ENCODE assay signal across 9 cellular contexts in the genomic region with DNA sequence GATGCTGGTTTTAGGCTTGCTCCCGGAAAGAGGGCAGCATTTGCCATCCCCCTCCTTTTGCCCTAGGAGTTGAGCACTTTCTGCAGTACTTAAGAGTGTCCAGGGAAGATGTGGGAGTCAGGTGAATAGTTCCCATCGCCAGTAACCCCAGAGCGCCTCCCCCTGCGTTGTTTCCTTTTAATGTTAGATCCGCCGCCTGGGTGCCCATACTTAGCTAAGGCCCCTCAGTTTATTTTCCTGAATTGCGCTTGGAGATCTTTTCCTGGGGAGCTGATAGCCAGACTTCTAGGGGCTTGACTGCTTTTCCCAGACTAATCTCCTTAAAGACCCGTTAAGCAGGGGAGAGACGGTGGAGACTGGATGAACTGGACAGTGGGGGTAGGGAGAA. TPM values are rescaled to one million over a fixed set of nuclear protein-coding genes. Genes with fewer than 3 reads are reported as not detected.
DNase-seq lines count a peak whose midpoint lies in the region; ATAC-seq, FAIRE-seq and TF ChIP-seq lines count a peak whose summit lies in the region.
"Had no signal": no experiment of that assay in that cellular context is flagged by ENCODE, and none has a peak within 500 bp of the region (broad histone marks: within the 10 kb centered on the region; RNA-seq: fewer than 3 reads in every experiment).

No MANE protein-coding gene starts in this region.

- H3K4me2 ChIP-seq in A549: peak overlapping the region; percentile 77

- 19% methylated on average over 9 of the region's 9 CpGs for WGBS in A549 (ENCODE audit: missing lambda C conversion rate)

- H3K4me3 ChIP-seq in A549 (peak overlapping the region; percentile 53), epithelial cell of esophagus (ENCODE audit: low read length) (peak overlapping the region; percentile 37)

- DNase-seq in A549 (ENCODE audit: low read depth in 1 of 2, low spot score in 1 of 2) (peak; percentile 7 to 24), NCI-H226 (peak; percentile 20), epithelial cell of esophagus (ENCODE audit: low read depth) (no peak), neural crest cell (ENCODE audit: low read depth, low spot score) (no peak), NCI-H1694 treated with DMSO at 0.1 percent for 48 hours (lab: John Stamatoyannopoulos, UW) (no peak), DMS153 (lab: John Stamatoyannopoulos, UW) (no peak)
- no peak for DNase-seq in activated CD8-positive, alpha-beta memory T cell treated with anti-CD3 and anti-CD28 coated beads for 24 hours
- DNase-seq: activated CD4-positive, alpha-beta T cell treated with anti-CD3 and anti-CD28 coated beads, Interleukin-2, amount 50 U/mL, for 4 hours had no signal

- TF ChIP-seq CTCF in A549 (IDR thresholded peaks at IDR 0.05) (no peak), epithelial cell of esophagus (IDR thresholded peaks at IDR 0.05; ENCODE audit: insufficient read depth, low read depth, low read length, missing control alignments) (no peak), neural crest cell (conservative IDR thresholded peaks at IDR 0.05) (no peak)

- TF ChIP-seq EP300 in A549 (IDR thresholded peaks at IDR 0.05): no peak

- H3K27ac ChIP-seq in A549: peak overlapping the region; percentile 76 to 90

- no peaks in the 10 kb centered on the region for H3K9me3 Mint-ChIP-seq in neural crest cell

- H3K27ac Mint-ChIP-seq in neural crest cell (ENCODE audit: unreplicated experiment): peak overlapping the region; percentile 51

- peaks cover 11% of the 10 kb centered on the region for H3K27me3 Mint-ChIP-seq in neural crest cell (ENCODE audit: low read depth)

- no peak for TF ChIP-seq RAD21 in A549 (conservative IDR thresholded peaks at IDR 0.05 in 1 of 2, IDR thresholded peaks at IDR 0.05 in 1 of 2)

- peaks cover 7% of the 10 kb centered on the region; the same call in 1 of the 3 replicates for H3K4me1 ChIP-seq in A549

- H3K36me3 Mint-ChIP-seq in neural crest cell (ENCODE audit: low read depth): no peaks in the 10 kb centered on the region

- H3K4me1 Mint-ChIP-seq in neural crest cell: peaks cover 16% of the 10 kb centered on the region

- TF ChIP-seq POLR2A in A549 (IDR thresholded peaks at IDR 0.05; ENCODE audit: low read length): no peak

- no peaks in the 10 kb centered on the region for H3K9me3 ChIP-seq in A549

- FAIRE-seq in A549 (lab: Jason Lieb, UNC): no peak

- ATAC-seq in A549: peak; percentile 42 to 43
- no peak for ATAC-seq in GM21360 (IDR thresholded peaks at IDR 0.05; ENCODE audit: unreplicated experiment)

- POLR2A ChIA-PET in A549 (lab: Yijun Ruan, JAX): interaction anchor here (0.6 to 1.9 kb wide), 2 partner anchors 36 to 354 kb away, joined by 4 to 5 read pairs; no protein-coding TSS in a partner anchor

- H3K4me3 Mint-ChIP-seq in neural crest cell: peak overlapping the region; percentile 91

- CTCF ChIA-PET in A549 (lab: Yijun Ruan, JAX): interaction anchor here (1.0 to 3.2 kb wide), 6 partner anchors 13 to 159 kb away, joined by 3 to 18 read pairs (median 8); partner anchors contain the start of genes PCDHA4, PCDHA5 and PCDHAC1

TF ChIP-seq in A549, 52 proteins besides CTCF, POLR2A, EP300 and RAD21:
- TF ChIP-seq E2F6 (IDR thresholded peaks at IDR 0.05; ENCODE audit: borderline replicate concordance, low read depth) (0 out of 2 replicates have a peak, but pooled peaks have one; percentile 4), FOSL2 (IDR thresholded peaks at IDR 0.05) (no peak), FOSL2 (CRISPR knock-in tag; IDR thresholded peaks at IDR 0.05) (no peak)

RNA-seq across cellular contexts. Expression of gene PCDHAC2, which starts 0.4 kb away (rescaled TPM):
- 5.3 and 6.3 TPM in 2 replicates for polyA plus RNA-seq in A549 (2011; rRNA removed)
- polyA plus RNA-seq in A549 (2012; cell fraction: cytosol; rRNA removed): 1.8 and 2.6 TPM in 2 replicates
- 1.8 and 2.7 TPM in 2 replicates for polyA plus RNA-seq in A549 (2012; cell fraction: nucleus; rRNA removed)
- polyA plus RNA-seq in A549 (2017; fragmentation: RNase III; extraction: RNeasy Plus Mini Kit Qiagen cat#74134 plus additional on column Dnase treatment): 1.1 to 1.2 TPM (median 1.2 TPM) in 3 replicates
- 17.9 and 18.7 TPM in 2 replicates for polyA minus RNA-seq in A549 (2011; rRNA and poly(A)+ RNA removed)
- total RNA-seq in neural crest cell: 1.8 and 1.9 TPM in 2 replicates

RNA-seq across cellular contexts. Expression of gene PCDHAC1, which starts 39.8 kb away (rescaled TPM):
- 3.3 and 3.5 TPM in 2 replicates for polyA plus RNA-seq in A549 (2011; rRNA removed)
- 0.40 and 0.49 TPM in 2 replicates for polyA plus RNA-seq in A549 (2012; cell fraction: cytosol; rRNA removed)
- polyA plus RNA-seq in A549 (2012; cell fraction: nucleus; rRNA removed): 0.32 and 0.53 TPM in 2 replicates
- polyA plus RNA-seq in A549 (2017; fragmentation: RNase III; extraction: RNeasy Plus Mini Kit Qiagen cat#74134 plus additional on column Dnase treatment): 0.55 to 0.57 TPM (median 0.57 TPM) in 3 replicates
- 7.1 and 8.1 TPM in 2 replicates for polyA minus RNA-seq in A549 (2011; rRNA and poly(A)+ RNA removed)
- total RNA-seq in neural crest cell: 4.1 and 4.4 TPM in 2 replicates

Comparison
In these comparisons a context has a peak if more than half of its experiments do, and no peak if none do; other contexts are left out.
1. DNase-seq: peak in A549 (2 of 2) and NCI-H226 (single experiment); none in epithelial cell of esophagus (single experiment), neural crest cell (single experiment), activated CD8-positive, alpha-beta memory T cell treated with anti-CD3 and anti-CD28 coated beads for 24 hours (single experiment), NCI-H1694 treated with DMSO at 0.1 percent for 48 hours (single experiment) and DMS153 (single experiment).